Comparison of ENCODE assay signal across 8 cellular contexts in the genomic region with DNA sequence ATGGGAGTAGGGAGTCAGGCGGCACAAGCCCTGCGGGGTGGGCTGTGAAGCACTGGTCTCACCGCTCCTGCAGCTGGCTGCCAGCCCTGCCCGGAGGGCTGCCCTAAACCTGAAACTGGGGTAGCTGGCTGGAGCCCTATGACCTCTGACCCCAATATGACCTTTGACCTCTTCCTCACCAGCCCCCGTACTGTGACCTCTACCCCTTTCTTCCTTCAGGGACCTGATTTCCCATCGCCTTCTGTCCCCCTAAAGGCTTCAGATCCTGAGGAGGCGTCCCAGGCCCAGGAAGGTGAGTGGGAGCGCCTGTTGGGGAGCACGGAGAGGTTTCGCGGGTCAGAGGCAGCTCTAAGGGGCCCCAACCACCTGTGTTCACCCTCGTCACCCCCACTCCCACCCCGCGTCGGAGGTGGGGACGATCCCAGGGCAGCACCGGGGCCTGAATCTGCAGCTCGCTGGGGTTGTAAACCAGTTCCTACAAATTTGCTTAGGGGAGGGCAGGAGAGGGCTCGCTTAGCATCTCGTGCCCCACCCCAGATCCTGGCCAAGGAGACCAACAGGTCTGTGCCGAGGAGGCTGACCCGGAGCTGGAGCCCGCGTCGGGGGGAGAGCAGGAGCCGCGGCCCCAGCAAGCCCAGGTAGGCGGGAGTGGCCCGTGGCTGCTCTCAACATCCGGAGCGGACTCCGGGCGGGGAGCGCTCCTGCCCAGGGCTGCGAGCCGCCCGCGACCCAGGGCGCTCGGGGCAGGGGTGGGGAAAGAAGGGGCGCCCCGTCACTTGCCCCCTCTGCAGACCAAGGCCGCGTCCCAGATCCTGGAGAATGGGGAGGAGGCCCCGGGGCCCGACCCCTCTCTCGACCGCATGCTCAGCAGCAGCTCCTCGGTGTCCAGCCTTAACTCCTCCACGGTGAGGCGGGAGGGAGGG. TPM values are rescaled to one million over a fixed set of nuclear protein-coding genes. Genes with fewer than 3 reads are reported as not detected.
DNase-seq lines count a peak whose midpoint lies in the region; ATAC-seq and TF ChIP-seq lines count a peak whose summit lies in the region.

No MANE protein-coding gene starts in this region.

- POLR2A ChIA-PET in activated CD8-positive, alpha-beta T cell treated with anti-CD3 and anti-CD28 coated beads for 36 hours (lab: Charles Lee): interaction anchor here (0.6 to 2.6 kb wide), 3 partner anchors 8 to 11 kb away, joined by 3 to 7 read pairs (median 4); no protein-coding TSS in a partner anchor

- DNase-seq in DMS153 (lab: John Stamatoyannopoulos, UW) (peak; percentile 84), NCI-H1048 (lab: John Stamatoyannopoulos, UW) (peak; percentile 63), fibroblast of villous mesenchyme (ENCODE audit: low read depth) (peak; percentile 17), NK-92 (lab: John Stamatoyannopoulos, UW; ENCODE audit: unreplicated experiment) (no peak)
- DNase-seq in activated CD8-positive, alpha-beta T cell treated with anti-CD3 and anti-CD28 coated beads for 36 hours: peak; percentile 42

- H3K4me1 Mint-ChIP-seq in activated CD8-positive, alpha-beta T cell treated with anti-CD3 and anti-CD28 coated beads for 36 hours (ENCODE audit: low read depth): peaks cover 22% of the 10 kb centered on the region

- no peaks in the 10 kb centered on the region for H3K27me3 ChIP-seq in neutrophil

- CTCF ChIA-PET in activated CD8-positive, alpha-beta T cell treated with anti-CD3 and anti-CD28 coated beads for 36 hours (lab: Charles Lee): interaction anchor here (0.6 to 2.9 kb wide), 4 partner anchors 9 to 355 kb away, joined by 3 to 16 read pairs (median 4); no protein-coding TSS in a partner anchor

- ATAC-seq in activated CD8-positive, alpha-beta T cell treated with anti-CD3 and anti-CD28 coated beads for 36 hours: peak; percentile 70
- ATAC-seq in GM21528 (IDR thresholded peaks at IDR 0.05; ENCODE audit: low FRiP score, unreplicated experiment) (no peak), HG02623 (IDR thresholded peaks at IDR 0.05; ENCODE audit: unreplicated experiment) (no peak)

- no peaks in the 10 kb centered on the region for H3K9me3 Mint-ChIP-seq in activated CD8-positive, alpha-beta T cell treated with anti-CD3 and anti-CD28 coated beads for 36 hours

- no peaks in the 10 kb centered on the region for H3K9me3 ChIP-seq in neutrophil

- H3K4me1 ChIP-seq in neutrophil (ENCODE audit: control insufficient read depth in 1 of 2, insufficient read depth in 1 of 2, low read depth in 1 of 2, low read length in 1 of 2): peaks cover 13 to 24% of the 10 kb centered on the region in 2 experiments

- TF ChIP-seq CTCF in activated CD8-positive, alpha-beta T cell treated with anti-CD3 and anti-CD28 coated beads for 36 hours (IDR thresholded peaks at IDR 0.05): no peak
- TF ChIP-seq CTCF in fibroblast of villous mesenchyme (IDR thresholded peaks at IDR 0.05; ENCODE audit: insufficient read depth, low read depth, low read length) (no peak), neutrophil (IDR thresholded peaks at IDR 0.05) (no peak)

- H3K36me3 Mint-ChIP-seq in activated CD8-positive, alpha-beta T cell treated with anti-CD3 and anti-CD28 coated beads for 36 hours (ENCODE audit: low read depth): peaks cover 7% of the 10 kb centered on the region

- peak overlapping the region; percentile 55 for H3K4me3 Mint-ChIP-seq in activated CD8-positive, alpha-beta T cell treated with anti-CD3 and anti-CD28 coated beads for 36 hours

- H3K4me3 ChIP-seq in fibroblast of villous mesenchyme (ENCODE audit: low read depth, low read length) (peak overlapping the region; percentile 59), neutrophil (ENCODE audit: low read depth in 1 of 2, low read length in 1 of 2) (peak overlapping the region in 1 of 2 experiments; percentile 40)

- intact Hi-C loops in activated CD8-positive, alpha-beta T cell treated with anti-CD3 and anti-CD28 coated beads for 36 hours (cut with micrococcal nuclease): loop anchor here (10.0 kb wide), 1 partner anchor 46 kb away; a partner anchor contains a TSS

- H3K36me3 ChIP-seq in neutrophil: peaks cover 75% of the 10 kb centered on the region

- no peaks in the 10 kb centered on the region for H3K27me3 Mint-ChIP-seq in activated CD8-positive, alpha-beta T cell treated with anti-CD3 and anti-CD28 coated beads for 36 hours

- peak overlapping the region; percentile 50 for H3K27ac ChIP-seq in neutrophil

- no peak overlapping the region for H3K27ac Mint-ChIP-seq in activated CD8-positive, alpha-beta T cell treated with anti-CD3 and anti-CD28 coated beads for 36 hours

RNA-seq across cellular contexts. Expression of a gene that starts 7.3 kb away (rescaled TPM):
- total RNA-seq in activated CD8-positive, alpha-beta T cell treated with anti-CD3 and anti-CD28 coated beads for 36 hours: 10 to 100 TPM; 77.7 to 80.6 TPM
- total RNA-seq in fibroblast of villous mesenchyme: under 0.01 and 0.32 TPM in 2 replicates

RNA-seq across cellular contexts. Expression of a gene that starts 17.6 kb away (rescaled TPM):
- total RNA-seq in activated CD8-positive, alpha-beta T cell treated with anti-CD3 and anti-CD28 coated beads for 36 hours: 1 to 10 TPM; 8.3 to 9.5 TPM
- total RNA-seq in fibroblast of villous mesenchyme: 24.2 and 25.9 TPM in 2 replicates

RNA-seq across cellular contexts. Expression of a gene that starts 25.5 kb away (rescaled TPM):
- total RNA-seq in activated CD8-positive, alpha-beta T cell treated with anti-CD3 and anti-CD28 coated beads for 36 hours: not detected
- not detected in 2 replicates for total RNA-seq in fibroblast of villous mesenchyme

RNA-seq across cellular contexts. Expression of a gene that starts 27.2 kb away (rescaled TPM):
- total RNA-seq in activated CD8-positive, alpha-beta T cell treated with anti-CD3 and anti-CD28 coated beads for 36 hours: 10 to 100 TPM; 22.0 to 25.4 TPM
- total RNA-seq in fibroblast of villous mesenchyme: 17.3 and 23.5 TPM in 2 replicates

RNA-seq across cellular contexts. Expression of a gene that starts 34.0 kb away (rescaled TPM):
- not detected for total RNA-seq in activated CD8-positive, alpha-beta T cell treated with anti-CD3 and anti-CD28 coated beads for 36 hours
- not detected in 2 replicates for total RNA-seq in fibroblast of villous mesenchyme

Comparison
In these comparisons a context has a peak if more than half of its experiments do, and no peak if none do; other contexts are left out.
1. RNA of a gene that starts 7.3 kb away (total RNA-seq): 77.7 to 80.6 TPM in activated CD8-positive, alpha-beta T cell treated with anti-CD3 and anti-CD28 coated beads for 36 hours; under 0.01 to 0.32 TPM in fibroblast of villous mesenchyme; every median in the first group is over 10 times any median in the second.